17 cellular contexts compared by ENCODE assay signal in genomic region chr11:130101661-130102060, GRCh38. TPM values are rescaled to one million over a fixed set of nuclear protein-coding genes. Genes with fewer than 3 reads are reported as not detected.
"Had no signal": no experiment of that assay in that cellular context is flagged by ENCODE, and none has a peak within 500 bp of the region (broad histone marks: within the 10 kb centered on the region; RNA-seq: fewer than 3 reads in every experiment).

No MANE protein-coding gene starts in this region.

- H3K4me3 Mint-ChIP-seq: activated naive CD8-positive, alpha-beta T cell treated with anti-CD3 and anti-CD28 coated beads for 36 hours; activated T-helper 1 cell treated with anti-CD3 and anti-CD28 coated beads, Interleukin-12 subunit alpha, Interleukin-12 subunit beta, Interleukin-2, Interleukin-4 antibody, amounts not matched to agents 30 ng/mL and 10 ng/mL and 1 ng/mL, durations not matched to agents 14 hours and 24 hours and 36 hours; central memory CD8-positive, alpha-beta T cell; natural killer cell treated with Interleukin-12 subunit alpha and Interleukin-12 subunit beta and Interleukin-15 and Interleukin-18, amount 100 ng/mL, for 72 hours had no signal

- H3K36me3 ChIP-seq: brain microvascular endothelial cell, right atrium auricular region had no signal

- ATAC-seq: activated CD4-positive, CD25-positive, alpha-beta regulatory T cell treated with anti-CD3 and anti-CD28 coated beads, Interleukin-2, amount 50 U/mL, for 24 hours; natural killer cell treated with Interleukin-12 subunit alpha and Interleukin-12 subunit beta and Interleukin-15 and Interleukin-18, amount 100 ng/mL, for 72 hours had no signal

- H3K27me3 Mint-ChIP-seq: activated naive CD8-positive, alpha-beta T cell treated with anti-CD3 and anti-CD28 coated beads for 36 hours; central memory CD8-positive, alpha-beta T cell; natural killer cell treated with Interleukin-12 subunit alpha and Interleukin-12 subunit beta and Interleukin-15 and Interleukin-18, amount 100 ng/mL, for 72 hours; type B pancreatic cell had no signal

- H3K27ac ChIP-seq: brain microvascular endothelial cell, right atrium auricular region had no signal

- H3K27ac Mint-ChIP-seq: activated naive CD8-positive, alpha-beta T cell treated with anti-CD3 and anti-CD28 coated beads for 36 hours; activated T-helper 1 cell treated with anti-CD3 and anti-CD28 coated beads, Interleukin-12 subunit alpha, Interleukin-12 subunit beta, Interleukin-2, Interleukin-4 antibody, amounts not matched to agents 30 ng/mL and 10 ng/mL and 1 ng/mL, durations not matched to agents 14 hours and 24 hours and 36 hours; natural killer cell treated with Interleukin-12 subunit alpha and Interleukin-12 subunit beta and Interleukin-15 and Interleukin-18, amount 100 ng/mL, for 72 hours; type B pancreatic cell had no signal

- FAIRE-seq: small intestine had no signal

- H3K4me3 ChIP-seq: right atrium auricular region had no signal

- H3K27me3 ChIP-seq: brain microvascular endothelial cell, right atrium auricular region had no signal

- H3K9me3 Mint-ChIP-seq: activated naive CD8-positive, alpha-beta T cell treated with anti-CD3 and anti-CD28 coated beads for 36 hours; activated T-helper 1 cell treated with anti-CD3 and anti-CD28 coated beads, Interleukin-12 subunit alpha, Interleukin-12 subunit beta, Interleukin-2, Interleukin-4 antibody, amounts not matched to agents 30 ng/mL and 10 ng/mL and 1 ng/mL, durations not matched to agents 14 hours and 24 hours and 36 hours; central memory CD8-positive, alpha-beta T cell; natural killer cell treated with Interleukin-12 subunit alpha and Interleukin-12 subunit beta and Interleukin-15 and Interleukin-18, amount 100 ng/mL, for 72 hours; type B pancreatic cell had no signal

- H3K36me3 Mint-ChIP-seq: natural killer cell treated with Interleukin-12 subunit alpha and Interleukin-12 subunit beta and Interleukin-15 and Interleukin-18, amount 100 ng/mL, for 72 hours had no signal

- H3K9me3 ChIP-seq: right atrium auricular region had no signal

- DNase-seq: activated CD4-positive, alpha-beta T cell treated with anti-CD3 and anti-CD28 coated beads, Interleukin-2, amount 50 U/mL, for 1 hour; activated naive CD8-positive, alpha-beta T cell treated with anti-CD3 and anti-CD28 coated beads for 36 hours; amygdala; brain microvascular endothelial cell; erythroblast; occipital lobe; small intestine; stimulated activated CD4-positive, alpha-beta T cell treated with anti-CD3 and anti-CD28 coated beads, Interleukin-4, amount 100 ng/mL, for 24 hours; stimulated activated naive CD4-positive, alpha-beta T cell treated with Interleukin-2 at 50 U/mL for 16 hours; substantia nigra; T-helper 2 cell had no signal

RNA-seq across cellular contexts. Expression of gene ST14, which starts 57.9 kb away (rescaled TPM):
- total RNA-seq: activated T-helper 1 cell treated with anti-CD3 and anti-CD28 coated beads, Interleukin-12 subunit alpha, Interleukin-12 subunit beta, Interleukin-2, Interleukin-4 antibody, amounts not matched to agents 30 ng/mL and 10 ng/mL and 1 ng/mL, durations not matched to agents 14 hours and 24 hours and 36 hours; occipital lobe had no signal
